Comparison of ENCODE assay signal across 11 cellular contexts in the genomic region with DNA sequence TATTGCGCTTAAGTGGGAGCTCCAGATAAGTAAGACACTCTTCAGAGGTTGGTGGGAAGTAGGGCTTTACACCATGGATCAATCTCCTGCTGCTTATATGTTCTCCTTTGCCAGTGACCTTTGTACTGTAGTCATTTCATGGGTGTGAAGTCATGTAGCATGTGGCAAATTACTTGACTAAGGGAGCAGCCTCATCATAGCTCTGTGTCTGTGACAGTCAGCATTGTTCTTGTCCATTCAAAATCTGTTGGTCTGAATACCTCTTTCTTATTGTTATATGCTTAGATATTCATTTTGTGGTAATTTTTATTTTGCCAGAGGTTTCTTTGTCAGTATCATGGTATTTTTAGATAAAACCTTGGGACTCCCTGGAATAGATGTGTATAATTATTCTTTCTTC. TPM values are rescaled to one million over a fixed set of nuclear protein-coding genes. Genes with fewer than 3 reads are reported as not detected.
DNase-seq lines count a peak whose midpoint lies in the region; ATAC-seq and TF ChIP-seq lines count a peak whose summit lies in the region.
"Had no signal": no experiment of that assay in that cellular context is flagged by ENCODE, and none has a peak within 500 bp of the region (broad histone marks: within the 10 kb centered on the region; RNA-seq: fewer than 3 reads in every experiment).

No MANE protein-coding gene starts in this region.

- H3K4me3 Mint-ChIP-seq in natural killer cell treated with Interleukin-12 subunit alpha and Interleukin-12 subunit beta and Interleukin-15 and Interleukin-18, amount 100 ng/mL, for 72 hours = peak overlapping the region; percentile 67
- H3K4me3 Mint-ChIP-seq in natural killer cell (no peak overlapping the region), brain (no peak overlapping the region)

- ATAC-seq in natural killer cell treated with Interleukin-12 subunit alpha and Interleukin-12 subunit beta and Interleukin-15 and Interleukin-18, amount 100 ng/mL, for 72 hours = peak; percentile 68 to 83
- ATAC-seq in natural killer cell = no peak
- peak; percentile 17 for ATAC-seq in left lobe of liver
- no peak for ATAC-seq in HG02884 (IDR thresholded peaks at IDR 0.05; ENCODE audit: unreplicated experiment)
- ATAC-seq in HG03520 (IDR thresholded peaks at IDR 0.05; ENCODE audit: unreplicated experiment) = no peak
- ATAC-seq in HG03457 (IDR thresholded peaks at IDR 0.05; ENCODE audit: unreplicated experiment) = no peak

- no peak for DNase-seq in natural killer cell treated with Interleukin-12 subunit alpha and Interleukin-12 subunit beta and Interleukin-15 and Interleukin-18, amount 100 ng/mL, for 72 hours (ENCODE audit: low spot score)
- no peak for DNase-seq in natural killer cell
- DNase-seq in left lobe of liver (ENCODE audit: low spot score) = no peak
- DNase-seq in NCI-H345 treated with DMSO at 0.1 percent for 48 hours (lab: John Stamatoyannopoulos, UW; ENCODE audit: unreplicated experiment) = no peak
- DNase-seq: activated gamma-delta T cell, DMS 273 treated with DMSO at 0.1 percent for 48 hours, thyroid gland had no signal

- H3K27me3 Mint-ChIP-seq in natural killer cell treated with Interleukin-12 subunit alpha and Interleukin-12 subunit beta and Interleukin-15 and Interleukin-18, amount 100 ng/mL, for 72 hours = no peaks in the 10 kb centered on the region
- no peaks in the 10 kb centered on the region for H3K27me3 Mint-ChIP-seq in natural killer cell (ENCODE audit: low read depth in 2 of 2)
- no peaks in the 10 kb centered on the region for H3K27me3 Mint-ChIP-seq in brain

- peaks cover 36 to 40% of the 10 kb centered on the region in 2 donors for H3K4me1 Mint-ChIP-seq in natural killer cell treated with Interleukin-12 subunit alpha and Interleukin-12 subunit beta and Interleukin-15 and Interleukin-18, amount 100 ng/mL, for 72 hours (ENCODE audit: low read depth in 2 of 2)
- H3K4me1 Mint-ChIP-seq in natural killer cell (peaks cover 25 to 30% of the 10 kb centered on the region in 2 donors), brain (peaks cover 5% of the 10 kb centered on the region)

- H3K27ac Mint-ChIP-seq in natural killer cell treated with Interleukin-12 subunit alpha and Interleukin-12 subunit beta and Interleukin-15 and Interleukin-18, amount 100 ng/mL, for 72 hours = peak overlapping the region; percentile 92 to 94
- H3K27ac Mint-ChIP-seq in natural killer cell (no peak overlapping the region), brain (peak overlapping the region in 3 of 5 experiments; percentile 4 to 92 (median 65))

- intact Hi-C loops in natural killer cell (cut with micrococcal nuclease) = no loop called here

- no peaks in the 10 kb centered on the region for H3K9me3 Mint-ChIP-seq in natural killer cell treated with Interleukin-12 subunit alpha and Interleukin-12 subunit beta and Interleukin-15 and Interleukin-18, amount 100 ng/mL, for 72 hours
- H3K9me3 Mint-ChIP-seq in natural killer cell (no peaks in the 10 kb centered on the region), brain (no peaks in the 10 kb centered on the region)

- H3K36me3 Mint-ChIP-seq in natural killer cell treated with Interleukin-12 subunit alpha and Interleukin-12 subunit beta and Interleukin-15 and Interleukin-18, amount 100 ng/mL, for 72 hours = peaks cover 18% of the 10 kb centered on the region
- H3K36me3 Mint-ChIP-seq in natural killer cell = no peaks in the 10 kb centered on the region
- H3K36me3 Mint-ChIP-seq in brain = peaks cover 37% of the 10 kb centered on the region

- no peak for TF ChIP-seq CTCF in natural killer cell (IDR thresholded peaks at IDR 0.05)
- no peak for TF ChIP-seq CTCF in brain (conservative IDR thresholded peaks at IDR 0.05)

RNA-seq across cellular contexts. Expression of a gene that starts 18.2 kb away (rescaled TPM):
- total RNA-seq in natural killer cell treated with Interleukin-12 subunit alpha and Interleukin-12 subunit beta and Interleukin-15 and Interleukin-18, amount 100 ng/mL, for 72 hours = 10 to 100 TPM; 31.1 to 33.3 TPM
- total RNA-seq in natural killer cell = 10 to 100 TPM; 22.0 to 26.0 (median 24.8) TPM
- 19.9 TPM for polyA plus RNA-seq in brain (ENCODE audit: insufficient read depth, low read depth, low replicate concordance)
- 7.6 TPM for total RNA-seq in left lobe of liver

RNA-seq across cellular contexts. Expression of a gene that starts 18.4 kb away (rescaled TPM):
- 10 to 100 TPM; 32.9 to 41.9 TPM for total RNA-seq in natural killer cell treated with Interleukin-12 subunit alpha and Interleukin-12 subunit beta and Interleukin-15 and Interleukin-18, amount 100 ng/mL, for 72 hours
- total RNA-seq in natural killer cell (10 to 100 TPM; 52.2 to 53.7 (median 52.8) TPM), left lobe of liver (12.2 TPM)
- polyA plus RNA-seq in brain (ENCODE audit: insufficient read depth, low read depth, low replicate concordance) = 24.6 TPM

RNA-seq across cellular contexts. Expression of a gene that starts 53.0 kb away (rescaled TPM):
- total RNA-seq in natural killer cell treated with Interleukin-12 subunit alpha and Interleukin-12 subunit beta and Interleukin-15 and Interleukin-18, amount 100 ng/mL, for 72 hours = 10 to 100 TPM; 32.7 to 36.9 TPM
- total RNA-seq in natural killer cell = 10 to 100 TPM; 31.5 to 36.1 (median 34.9) TPM
- 32.6 TPM for polyA plus RNA-seq in brain (ENCODE audit: insufficient read depth, low read depth, low replicate concordance)
- 8.6 TPM for total RNA-seq in left lobe of liver

RNA-seq across cellular contexts. Expression of a gene that starts 53.0 kb away (rescaled TPM):
- total RNA-seq in natural killer cell treated with Interleukin-12 subunit alpha and Interleukin-12 subunit beta and Interleukin-15 and Interleukin-18, amount 100 ng/mL, for 72 hours = under 1 TPM in 1 of 2 donors, not detected in 1; 0.36 TPM
- total RNA-seq in natural killer cell = under 1 TPM; 0.25 to 0.58 (median 0.42) TPM
- polyA plus RNA-seq in brain (ENCODE audit: insufficient read depth, low read depth, low replicate concordance) = 3.0 TPM
- total RNA-seq in left lobe of liver = 1.2 TPM

Comparison
In these comparisons a context has a peak if more than half of its experiments do, and no peak if none do; other contexts are left out.
1. ATAC-seq: peak in natural killer cell treated with Interleukin-12 subunit alpha and Interleukin-12 subunit beta and Interleukin-15 and Interleukin-18, amount 100 ng/mL, for 72 hours (2 of 2) and left lobe of liver (single experiment); none in natural killer cell (0 of 3), HG02884 (single experiment), HG03520 (single experiment) and HG03457 (single experiment).
2. H3K27ac Mint-ChIP-seq: peak in natural killer cell treated with Interleukin-12 subunit alpha and Interleukin-12 subunit beta and Interleukin-15 and Interleukin-18, amount 100 ng/mL, for 72 hours (2 of 2) and brain (3 of 5); none in natural killer cell (0 of 2).